ENCODE assay signal across 8 cellular contexts in genomic region chr5:140341591-140341990, GRCh38. TPM values are rescaled to one million over a fixed set of nuclear protein-coding genes. Genes with fewer than 3 reads are reported as not detected.
DNase-seq lines count a peak whose midpoint lies in the region; ATAC-seq and TF ChIP-seq lines count a peak whose summit lies in the region.
"Had no signal": no experiment of that assay in that cellular context is flagged by ENCODE, and none has a peak within 500 bp of the region (broad histone marks: within the 10 kb centered on the region; RNA-seq: fewer than 3 reads in every experiment).

No MANE protein-coding gene starts in this region.

- no peaks in the 10 kb centered on the region for H3K9me2 ChIP-seq in Loucy (replicated peaks; ENCODE audit: low read depth, low read length)

- H4K20me1 ChIP-seq in Loucy (ENCODE audit: insufficient read depth, low read length, poor library complexity, severe bottlenecking) = no peaks in the 10 kb centered on the region

- no peaks in the 10 kb centered on the region for H3K9me3 ChIP-seq in Loucy (ENCODE audit: insufficient read depth, low read depth, low read length)

- peaks cover 11% of the 10 kb centered on the region for H3K27me3 ChIP-seq in Loucy (ENCODE audit: insufficient read depth, low read length, poor library complexity, severe bottlenecking)

- no peaks in the 10 kb centered on the region for H3K79me2 ChIP-seq in Loucy (ENCODE audit: insufficient read depth, low read length)

- no peaks in the 10 kb centered on the region for H3K27me3 Mint-ChIP-seq in activated naive CD8-positive, alpha-beta T cell treated with anti-CD3 and anti-CD28 coated beads, Interleukin-2, amount 10 ng/mL, durations not matched to agents 7 days and 5 days
- peaks cover 9% of the 10 kb centered on the region for H3K27me3 Mint-ChIP-seq in stimulated activated naive CD8-positive, alpha-beta T cell treated with anti-CD3 and anti-CD28 coated beads, Interleukin-15, amount 100 ng/mL, for 72 hours

- no peaks in the 10 kb centered on the region for H3K36me3 ChIP-seq in Loucy (ENCODE audit: insufficient read depth, low read length)

- ATAC-seq in activated naive CD8-positive, alpha-beta T cell treated with anti-CD3 and anti-CD28 coated beads, Interleukin-2, amount 10 ng/mL, durations not matched to agents 7 days and 5 days (ENCODE audit: low read depth) = no peak
- peak; percentile 18 for ATAC-seq in stimulated activated naive CD8-positive, alpha-beta T cell treated with anti-CD3 and anti-CD28 coated beads, Interleukin-15, amount 100 ng/mL, for 72 hours
- ATAC-seq in HG03378 (IDR thresholded peaks at IDR 0.05; ENCODE audit: unreplicated experiment) = no peak

- peak overlapping the region; percentile 45 for H3K4me3 ChIP-seq in Loucy (ENCODE audit: low read length, poor library complexity, severe bottlenecking)

- peaks cover 29% of the 10 kb centered on the region for H3K4me1 ChIP-seq in Loucy (ENCODE audit: insufficient read depth, low read length, poor library complexity, severe bottlenecking)

- H3K27ac Mint-ChIP-seq in activated naive CD8-positive, alpha-beta T cell treated with anti-CD3 and anti-CD28 coated beads, Interleukin-2, amount 10 ng/mL, durations not matched to agents 7 days and 5 days = peak overlapping the region; percentile 95
- peak overlapping the region in 1 of 2 donors; percentile 92 for H3K27ac Mint-ChIP-seq in stimulated activated naive CD8-positive, alpha-beta T cell treated with anti-CD3 and anti-CD28 coated beads, Interleukin-15, amount 100 ng/mL, for 72 hours

- no peak for TF ChIP-seq CTCF in Loucy (conservative IDR thresholded peaks at IDR 0.05; ENCODE audit: low read length)

- H3K4me1 Mint-ChIP-seq in activated naive CD8-positive, alpha-beta T cell treated with anti-CD3 and anti-CD28 coated beads, Interleukin-2, amount 10 ng/mL, durations not matched to agents 7 days and 5 days = peaks cover 65% of the 10 kb centered on the region
- peaks cover 64% of the 10 kb centered on the region for H3K4me1 Mint-ChIP-seq in stimulated activated naive CD8-positive, alpha-beta T cell treated with anti-CD3 and anti-CD28 coated beads, Interleukin-15, amount 100 ng/mL, for 72 hours

- H3K9ac ChIP-seq in Loucy (ENCODE audit: low read depth, low read length, poor library complexity, severe bottlenecking) = peak overlapping the region; percentile 17

- no peaks in the 10 kb centered on the region for H3F3A ChIP-seq in Loucy (ENCODE audit: low read depth)

- POLR2A ChIA-PET in activated naive CD8-positive, alpha-beta T cell treated with anti-CD3 and anti-CD28 coated beads, Interleukin-2, amount 10 ng/mL, durations not matched to agents 7 days and 5 days (lab: Charles Lee) = interaction anchor here (0.7 kb wide), 1 partner anchor 99 kb away, joined by 3 read pairs; no protein-coding TSS in a partner anchor

- peak overlapping the region; percentile 95 for H3K4me3 Mint-ChIP-seq in activated naive CD8-positive, alpha-beta T cell treated with anti-CD3 and anti-CD28 coated beads, Interleukin-2, amount 10 ng/mL, durations not matched to agents 7 days and 5 days
- H3K4me3 Mint-ChIP-seq in stimulated activated naive CD8-positive, alpha-beta T cell treated with anti-CD3 and anti-CD28 coated beads, Interleukin-15, amount 100 ng/mL, for 72 hours = peak overlapping the region; percentile 75 to 87

- peaks cover 49% of the 10 kb centered on the region for H3K36me3 Mint-ChIP-seq in activated naive CD8-positive, alpha-beta T cell treated with anti-CD3 and anti-CD28 coated beads, Interleukin-2, amount 10 ng/mL, durations not matched to agents 7 days and 5 days

- H3K4me2 ChIP-seq in Loucy (ENCODE audit: low read depth, low read length, poor library complexity, severe bottlenecking) = peak overlapping the region; percentile 70

- H2AFZ ChIP-seq in Loucy (ENCODE audit: low read length) = no peak overlapping the region

- H3K9me3 Mint-ChIP-seq in activated naive CD8-positive, alpha-beta T cell treated with anti-CD3 and anti-CD28 coated beads, Interleukin-2, amount 10 ng/mL, durations not matched to agents 7 days and 5 days = no peaks in the 10 kb centered on the region
- H3K9me3 Mint-ChIP-seq in stimulated activated naive CD8-positive, alpha-beta T cell treated with anti-CD3 and anti-CD28 coated beads, Interleukin-15, amount 100 ng/mL, for 72 hours = no peaks in the 10 kb centered on the region

- no peak for DNase-seq in activated naive CD8-positive, alpha-beta T cell treated with anti-CD3 and anti-CD28 coated beads, Interleukin-2, amount 10 ng/mL, durations not matched to agents 7 days and 5 days
- DNase-seq in hippocampal formation (lab: John Stamatoyannopoulos, UW) (peak; percentile 69 to 82), D341Med (ENCODE audit: low spot score) (no peak), T-helper 9 cell (no peak)
- peak in 1 of 2 donors; percentile 25 for DNase-seq in stimulated activated naive CD8-positive, alpha-beta T cell treated with anti-CD3 and anti-CD28 coated beads, Interleukin-15, amount 100 ng/mL, for 72 hours

RNA-seq across cellular contexts. Expression of gene HBEGF, which starts 4.8 kb away (rescaled TPM):
- total RNA-seq in activated naive CD8-positive, alpha-beta T cell treated with anti-CD3 and anti-CD28 coated beads, Interleukin-2, amount 10 ng/mL, durations not matched to agents 7 days and 5 days = 10 to 100 TPM; 12.8 TPM

RNA-seq across cellular contexts. Expression of gene SLC4A9, which starts 18.4 kb away (rescaled TPM):
- total RNA-seq in activated naive CD8-positive, alpha-beta T cell treated with anti-CD3 and anti-CD28 coated beads, Interleukin-2, amount 10 ng/mL, durations not matched to agents 7 days and 5 days = under 1 TPM; 0.17 to 0.31 TPM
- total RNA-seq: LHCN-M2 had no signal

RNA-seq across cellular contexts. Expression of gene PFDN1, which starts 38.7 kb away (rescaled TPM):
- total RNA-seq in activated naive CD8-positive, alpha-beta T cell treated with anti-CD3 and anti-CD28 coated beads, Interleukin-2, amount 10 ng/mL, durations not matched to agents 7 days and 5 days = 10 to 100 TPM; 47.7 to 48.3 TPM

Comparison
In these comparisons a context has a peak if more than half of its experiments do, and no peak if none do; other contexts are left out.
1. DNase-seq: peak in hippocampal formation (2 of 2); none in activated naive CD8-positive, alpha-beta T cell treated with anti-CD3 and anti-CD28 coated beads, Interleukin-2, amount 10 ng/mL, durations not matched to agents 7 days and 5 days (single experiment), D341Med (single experiment) and T-helper 9 cell (single experiment).